ENCODE assay signal across 23 cellular contexts in genomic region chr5:33422191-33422590, GRCh38.
"Had no signal": no experiment of that assay in that cellular context is flagged by ENCODE, and none has a peak within 500 bp of the region (broad histone marks: within the 10 kb centered on the region; RNA-seq: fewer than 3 reads in every experiment).

No MANE protein-coding gene starts in this region.

- DNase-seq: activated CD4-positive, alpha-beta T cell treated with anti-CD3 and anti-CD28 coated beads, Interleukin-2, amount 10 ng/mL, durations not matched to agents 7 days and 5 days; activated CD4-positive, CD25-positive, alpha-beta regulatory T cell treated with anti-CD3 and anti-CD28 coated beads, Interleukin-2, amount 50 U/mL, for 72 hours; activated CD8-positive, alpha-beta T cell treated with anti-CD3 and anti-CD28 coated beads, Interleukin-2, amount 10 ng/mL, durations not matched to agents 7 days and 5 days; activated gamma-delta T cell; activated naive CD4-positive, alpha-beta T cell treated with anti-CD3 and anti-CD28 coated beads, Interleukin-2, amount 50 U/mL, for 16 hours; activated naive CD8-positive, alpha-beta T cell treated with anti-CD3 and anti-CD28 coated beads, Interleukin-2, amount 50 U/mL, for 24 hours; aorta; brain microvascular endothelial cell; caudate nucleus; effector CD4-positive, alpha-beta T cell; glutamatergic neuron; hypothalamus; left ventricle myocardium superior; mammary epithelial cell; midbrain; pancreas; psoas muscle; stimulated activated CD4-positive, alpha-beta T cell treated with anti-CD3 and anti-CD28 coated beads, Interleukin-1b, Interleukin-23, amount 100 ng/mL, for 48 hours had no signal

- H3K27me3 ChIP-seq: brain microvascular endothelial cell, neutrophil, pancreas, right atrium auricular region, tibial nerve had no signal

- H3K9me3 ChIP-seq: neutrophil, pancreas, psoas muscle, right atrium auricular region, tibial nerve had no signal

- ATAC-seq: activated CD8-positive, alpha-beta T cell treated with anti-CD3 and anti-CD28 coated beads, Interleukin-2, amount 10 ng/mL, durations not matched to agents 7 days and 5 days; activated naive CD8-positive, alpha-beta T cell treated with anti-CD3 and anti-CD28 coated beads, Interleukin-2, amount 50 U/mL, for 24 hours; left ventricle myocardium superior; natural killer cell treated with Interleukin-12 subunit alpha and Interleukin-12 subunit beta and Interleukin-15 and Interleukin-18, amount 100 ng/mL, for 72 hours; psoas muscle had no signal

- H3K4me3 ChIP-seq: pancreas, psoas muscle, right atrium auricular region, tibial nerve had no signal

- H3K4me1 ChIP-seq: pancreas, psoas muscle, right atrium auricular region had no signal

- H3K36me3 ChIP-seq: brain microvascular endothelial cell, neutrophil, pancreas, right atrium auricular region, tibial nerve had no signal

- H3K27ac ChIP-seq: brain microvascular endothelial cell, neutrophil, pancreas, psoas muscle, right atrium auricular region, tibial nerve, VCaP had no signal
